ENCODE assay signal across 13 cellular contexts in genomic region chr4:80322716-80323115, GRCh38. TPM values are rescaled to one million over a fixed set of nuclear protein-coding genes. Genes with fewer than 3 reads are reported as not detected.
DNase-seq lines count a peak whose midpoint lies in the region; ATAC-seq, FAIRE-seq and TF ChIP-seq lines count a peak whose summit lies in the region.
"Had no signal": no experiment of that assay in that cellular context is flagged by ENCODE, and none has a peak within 500 bp of the region (broad histone marks: within the 10 kb centered on the region; RNA-seq: fewer than 3 reads in every experiment).

No MANE protein-coding gene starts in this region.

- H3K9me3 ChIP-seq in GM12878 (replicated peaks; ENCODE audit: control insufficient read depth, insufficient read depth, low read length) (no peaks in the 10 kb centered on the region), left lung (no peaks in the 10 kb centered on the region)
- H3K9me3 ChIP-seq: A549 had no signal

- SMC1A ChIA-PET in GM12878 (lab: Charles Lee; ENCODE audit: uncharacterized antibody, unreplicated experiment) = interaction anchor here (0.5 to 1.9 kb wide), 8 partner anchors 9 to 102 kb away, joined by 3 to 36 read pairs (median 4); no protein-coding TSS in a partner anchor

- no peak overlapping the region for H3K4me3 ChIP-seq in GM12878
- no peak overlapping the region for H3K4me3 ChIP-seq in left lung
- H3K4me3 ChIP-seq: A549 had no signal

- H3K27me3 ChIP-seq in GM12878 (replicated peaks in 1 of 2; ENCODE audit: control insufficient read depth in 2 of 2, insufficient read depth in 2 of 2, low read length in 1 of 2) (no peaks in the 10 kb centered on the region), left lung (no peaks in the 10 kb centered on the region)

- intact Hi-C loops in GM12878 (cut with micrococcal nuclease; ENCODE audit: unreplicated experiment) (loop anchor here (10.0 kb wide), 1 partner anchor 1368 kb away; no protein-coding TSS in a partner anchor), left lung (cut with DNase I) (no loop called here)

- BruUV-seq in GM12878 (replicated peaks; lab: Mats Ljungman, UMichigan) = no TSS peak

- TF ChIP-seq POLR2A in GM12878 (IDR thresholded peaks at IDR 0.05; ENCODE audit: low read depth, low read length) = no peak

- H3K4me2 ChIP-seq in GM12878 (ENCODE audit: control insufficient read depth, insufficient read depth) = no peak overlapping the region
- H3K4me2 ChIP-seq: A549 had no signal

- TF ChIP-seq EP300 in GM12878 (IDR thresholded peaks at IDR 0.05; ENCODE audit: borderline replicate concordance in 1 of 2, control insufficient read depth in 1 of 2, low read depth in 2 of 2, low read length in 2 of 2) = no peak

- no peak overlapping the region for H3K9ac ChIP-seq in GM12878 (ENCODE audit: control insufficient read depth, insufficient read depth, low read length)

- H3K79me2 ChIP-seq in GM12878 (ENCODE audit: control insufficient read depth, insufficient read depth, low read length) = no peaks in the 10 kb centered on the region

- peak in 2 of 3 experiments; percentile 15 to 47; a peak in 1 of 6 replicates for TF ChIP-seq CTCF in GM12878 (IDR thresholded peaks at IDR 0.05 in 2 of 3, conservative IDR thresholded peaks at IDR 0.05 in 1 of 3; ENCODE audit: control insufficient read depth in 2 of 3, extremely low read depth in 1 of 3, insufficient read depth in 1 of 3, low read depth in 3 of 3, low read length in 3 of 3)
- TF ChIP-seq CTCF in left lung (IDR thresholded peaks at IDR 0.05) = no peak

- in situ Hi-C loops in GM12878 (cut with MboI) = no loop called here

- H3K4me1 ChIP-seq in GM12878 (ENCODE audit: control insufficient read depth, insufficient read depth, low read length) (no peaks in the 10 kb centered on the region), left lung (no peaks in the 10 kb centered on the region)
- H3K4me1 ChIP-seq: A549 had no signal

- no peaks in the 10 kb centered on the region for H4K20me1 ChIP-seq in GM12878 (ENCODE audit: control insufficient read depth, insufficient read depth)

- ATAC-seq in GM12878 (peak; percentile 76), left lung (peak; percentile 41), HG03520 (IDR thresholded peaks at IDR 0.05; ENCODE audit: unreplicated experiment) (no peak)

- RAD21 ChIA-PET in GM12878 (lab: Charles Lee; ENCODE audit: unreplicated experiment) = interaction anchor here (0.8 to 1.6 kb wide), 8 partner anchors 57 to 106 kb away, joined by 3 to 27 read pairs (median 3); no protein-coding TSS in a partner anchor

- H3K36me3 ChIP-seq in GM12878 (ENCODE audit: control insufficient read depth in 2 of 2, insufficient read depth in 2 of 2, low read length in 1 of 2) (no peaks in the 10 kb centered on the region), left lung (no peaks in the 10 kb centered on the region)

- peak; percentile 48; the same call in 1 of the 2 replicates for TF ChIP-seq RAD21 in GM12878 (IDR thresholded peaks at IDR 0.05; ENCODE audit: insufficient read depth, low read depth, low read length)

- no peak overlapping the region for H2AFZ ChIP-seq in GM12878 (ENCODE audit: control insufficient read depth, low read depth, low read length)

- DNase-seq in DMS53 (lab: John Stamatoyannopoulos, UW) (peak; percentile 51), DMS53 treated with DMSO at 0.1 percent for 48 hours (lab: John Stamatoyannopoulos, UW; ENCODE audit: unreplicated experiment) (no peak), NCI-H1105 (lab: John Stamatoyannopoulos, UW) (peak; percentile 0), GM12878 (ENCODE audit: low read depth, low spot score) (no peak), left lung (no peak)
- DNase-seq in stimulated activated CD4-positive, alpha-beta T cell treated with anti-CD3 and anti-CD28 coated beads, Interleukin-4, amount 100 ng/mL, for 4 hours = no peak
- DNase-seq in stimulated activated CD4-positive, alpha-beta T cell treated with anti-CD3 and anti-CD28 coated beads, Interleukin-12 subunit alpha, Interleukin-12 subunit beta, amount 100 ng/mL, for 4 hours = no peak
- DNase-seq: activated CD4-positive, alpha-beta T cell treated with anti-CD3 and anti-CD28 coated beads, Interleukin-2, amount 50 U/mL, for 4 hours had no signal

- FAIRE-seq in GM12878 (lab: Jason Lieb, UNC) = no peak
- FAIRE-seq: A549 had no signal

- CTCF ChIA-PET in GM12878 (lab: Yijun Ruan, JAX) = interaction anchor here (1.0 to 1.9 kb wide), 9 partner anchors 8 to 120 kb away, joined by 3 to 48 read pairs (median 4); partner anchors contain the start of gene CFAP299

- H3K27ac ChIP-seq in GM12878 (ENCODE audit: control insufficient read depth, insufficient read depth) = no peak overlapping the region
- no peak overlapping the region for H3K27ac ChIP-seq in left lung
- H3K27ac ChIP-seq: A549 had no signal

- POLR2A ChIA-PET in GM12878 (lab: Charles Lee) = interaction anchor here (1.3 kb wide), 1 partner anchor 101 kb away, joined by 3 read pairs; no protein-coding TSS in a partner anchor

TF ChIP-seq in GM12878, 131 proteins besides CTCF, POLR2A, EP300 and RAD21:
- TF ChIP-seq STAT1 (conservative IDR thresholded peaks at IDR 0.05) (no peak), SMC3 (IDR thresholded peaks at IDR 0.05; ENCODE audit: borderline replicate concordance, low read length) (peak; percentile 38; the same call in 1 of the 2 replicates)

RNA-seq across cellular contexts. Expression of gene CFAP299, which starts 12.8 kb away (rescaled TPM):
- total RNA-seq in GM12878 (2013; cell fraction: nucleolus; rRNA removed) = 0.15 and 0.34 TPM in 2 replicates
- total RNA-seq in GM12878 (2014; rRNA removed) (0.06 TPM in 1 of 2 replicates, not detected in the other), GM12878 (2014; rRNA removed; fragmentation: Illumina TruSeq; extraction: Trizol) (not detected in 2 replicates), GM12878 (2021) (not detected in 2 replicates), left lung (1 to 10 TPM in 1 of 2 donors, not detected in 1; 1.3 TPM)
- not detected for polyA plus RNA-seq in GM12878 (2011; ENCODE audit: low read depth)
- polyA plus RNA-seq in GM12878 (2011; rRNA removed) (not detected in 2 replicates), GM12878 (2014; fragmentation: Illumina TruSeq; extraction: Trizol) (not detected in 2 replicates), GM12878 (2014; fragmentation: Nextera tagmentation; extraction: Ambion mirVana) (not detected), GM12878 (2014; rRNA removed) (not detected in 2 replicates), GM12878 (2016; fragmentation: Nextera tagmentation; extraction: Ambion mirVana) (under 1 TPM in 1 of 2 experiments, not detected in 1; 0.34 TPM)
- not detected in 2 replicates for polyA plus RNA-seq in GM12878 (2011; cell fraction: cytosol; rRNA removed)
- polyA plus RNA-seq in GM12878 (2011; cell fraction: nucleus; rRNA removed) = not detected in 2 replicates
- polyA plus RNA-seq in GM12878 (2012) = not detected in 2 replicates
- 0.15 TPM in 1 of 2 replicates, not detected in the other for polyA minus RNA-seq in GM12878 (2011; rRNA and poly(A)+ RNA removed)
- not detected in 2 replicates for polyA minus RNA-seq in GM12878 (2011; cell fraction: cytosol; rRNA and poly(A)+ RNA removed)
- polyA minus RNA-seq in GM12878 (2011; cell fraction: nucleus; rRNA and poly(A)+ RNA removed) = 0.12 and 0.67 TPM in 2 replicates
- total RNA-seq: lung microvascular endothelial cell, NCI-H460, urinary bladder had no signal
- polyA plus RNA-seq: A549, urinary bladder had no signal

RNA-seq across cellular contexts. Expression of gene FGF5, which starts 56.3 kb away (rescaled TPM):
- total RNA-seq in GM12878 (2013; cell fraction: nucleolus; rRNA removed) = 0.78 and 0.84 TPM in 2 replicates
- total RNA-seq in GM12878 (2014; rRNA removed) (1.5 and 1.6 TPM in 2 replicates), GM12878 (2014; rRNA removed; fragmentation: Illumina TruSeq; extraction: Trizol) (2.3 TPM in 2 replicates), GM12878 (2021) (3.4 and 4.2 TPM in 2 replicates), left lung (under 1 TPM in 1 of 2 donors, not detected in 1; 0.05 TPM)
- not detected for polyA plus RNA-seq in GM12878 (2011; ENCODE audit: low read depth)
- polyA plus RNA-seq in GM12878 (2011; rRNA removed) (0.87 and 1.6 TPM in 2 replicates), GM12878 (2014; fragmentation: Illumina TruSeq; extraction: Trizol) (2.6 and 3.0 TPM in 2 replicates), GM12878 (2014; fragmentation: Nextera tagmentation; extraction: Ambion mirVana) (1 to 10 TPM; 1.1 to 1.7 TPM), GM12878 (2014; rRNA removed) (5.0 and 7.4 TPM in 2 replicates), GM12878 (2016; fragmentation: Nextera tagmentation; extraction: Ambion mirVana) (1 to 10 TPM; 1.2 to 1.3 TPM)
- 0.45 and 0.62 TPM in 2 replicates for polyA plus RNA-seq in GM12878 (2011; cell fraction: cytosol; rRNA removed)
- polyA plus RNA-seq in GM12878 (2011; cell fraction: nucleus; rRNA removed) = 0.54 and 1.7 TPM in 2 replicates
- not detected in 2 replicates for polyA plus RNA-seq in GM12878 (2012)
- polyA minus RNA-seq in GM12878 (2011; rRNA and poly(A)+ RNA removed) = 0.73 and 0.82 TPM in 2 replicates
- polyA minus RNA-seq in GM12878 (2011; cell fraction: cytosol; rRNA and poly(A)+ RNA removed) = 0.53 and 1.2 TPM in 2 replicates
- polyA minus RNA-seq in GM12878 (2011; cell fraction: nucleus; rRNA and poly(A)+ RNA removed) = 2.2 and 3.3 TPM in 2 replicates
- total RNA-seq: lung microvascular endothelial cell, NCI-H460 had no signal
- polyA plus RNA-seq: urinary bladder had no signal

Comparison
In these comparisons a context has a peak if more than half of its experiments do, and no peak if none do; other contexts are left out.
1. DNase-seq: peak in DMS53 (single experiment) and NCI-H1105 (single experiment); none in DMS53 treated with DMSO at 0.1 percent for 48 hours (single experiment), GM12878 (single experiment), left lung (0 of 2), stimulated activated CD4-positive, alpha-beta T cell treated with anti-CD3 and anti-CD28 coated beads, Interleukin-4, amount 100 ng/mL, for 4 hours (0 of 2) and stimulated activated CD4-positive, alpha-beta T cell treated with anti-CD3 and anti-CD28 coated beads, Interleukin-12 subunit alpha, Interleukin-12 subunit beta, amount 100 ng/mL, for 4 hours (single experiment).
2. CTCF ChIP-seq: peak in GM12878 (2 of 3); none in left lung (0 of 2).